In the genomic region with DNA sequence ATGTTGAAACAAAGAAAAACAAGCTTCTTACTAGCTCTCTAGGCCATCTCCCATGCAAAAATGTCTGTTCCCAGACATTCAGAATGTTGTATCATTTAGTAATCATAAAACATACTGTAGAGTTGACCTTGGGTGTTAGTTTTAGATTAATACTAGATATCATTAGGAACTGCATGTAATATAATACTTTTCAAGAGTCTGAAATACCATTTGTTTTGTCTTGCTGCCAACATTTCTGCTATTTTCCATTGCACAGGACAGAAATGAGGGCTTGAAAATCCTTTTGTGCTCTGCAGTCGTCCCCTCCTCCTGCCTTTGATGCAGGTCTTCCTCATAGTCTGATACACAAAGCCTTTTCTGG, we compare ENCODE assay signal across 11 cellular contexts.
DNase-seq lines count a peak whose midpoint lies in the region; ATAC-seq and TF ChIP-seq lines count a peak whose summit lies in the region.
"Had no signal": no experiment of that assay in that cellular context is flagged by ENCODE, and none has a peak within 500 bp of the region (broad histone marks: within the 10 kb centered on the region; RNA-seq: fewer than 3 reads in every experiment).

No MANE protein-coding gene starts in this region.

- H3K27me3 ChIP-seq in rectal smooth muscle tissue (ENCODE audit: control insufficient read depth, insufficient read depth, low read length) = no peaks in the 10 kb centered on the region

- H3K36me3 Mint-ChIP-seq in stimulated activated naive B cell treated with anti-CD40 and anti-IgM and Interleukin-4, amounts not matched to agents 10 μg/mL and 1 μg/mL and 100 μg/mL, for 72 hours = no peaks in the 10 kb centered on the region
- no peaks in the 10 kb centered on the region for H3K36me3 Mint-ChIP-seq in progenitor cell of endocrine pancreas (ENCODE audit: insufficient read depth)

- H3K4me3 Mint-ChIP-seq in stimulated activated naive B cell treated with anti-CD40 and anti-IgM and Interleukin-4, amounts not matched to agents 10 μg/mL and 1 μg/mL and 100 μg/mL, for 72 hours = no peak overlapping the region
- H3K4me3 Mint-ChIP-seq in progenitor cell of endocrine pancreas (ENCODE audit: low read depth) = no peak overlapping the region

- H3K4me1 ChIP-seq in rectal smooth muscle tissue (ENCODE audit: control insufficient read depth, insufficient read depth, low read length) = peaks cover 17% of the 10 kb centered on the region

- no peak overlapping the region for H3K9ac ChIP-seq in rectal smooth muscle tissue (ENCODE audit: low read length)

- H3K27me3 Mint-ChIP-seq in stimulated activated naive B cell treated with anti-CD40 and anti-IgM and Interleukin-4, amounts not matched to agents 10 μg/mL and 1 μg/mL and 100 μg/mL, for 72 hours = peaks cover 0 to 4% of the 10 kb centered on the region in 2 donors
- H3K27me3 Mint-ChIP-seq in progenitor cell of endocrine pancreas = no peaks in the 10 kb centered on the region

- no peak for TF ChIP-seq CTCF in progenitor cell of endocrine pancreas (IDR thresholded peaks at IDR 0.05; ENCODE audit: unreplicated experiment)

- DNase-seq in EL (peak; percentile 55), RPMI7951 (ENCODE audit: low read depth) (peak; percentile 33), glomerular visceral epithelial cell (ENCODE audit: extremely low spot score) (peak; percentile 17), progenitor cell of endocrine pancreas (ENCODE audit: low spot score, unreplicated experiment) (no peak), ureter (ENCODE audit: low spot score) (no peak)
- DNase-seq in stimulated activated naive B cell treated with anti-CD40 and anti-IgM and Interleukin-4, amounts not matched to agents 10 μg/mL and 1 μg/mL and 100 μg/mL, for 72 hours = no peak
- DNase-seq in stimulated activated CD4-positive, alpha-beta T cell treated with anti-CD3 and anti-CD28 coated beads, Interleukin-1b, Interleukin-23, amount 100 ng/mL, for 48 hours = no peak
- DNase-seq: GDM1; MV-4-11; stimulated activated CD4-positive, alpha-beta T cell treated with anti-CD3 and anti-CD28 coated beads, Interleukin-12 subunit alpha, Interleukin-12 subunit beta, amount 100 ng/mL, for 4 hours had no signal

- H3K27ac Mint-ChIP-seq in stimulated activated naive B cell treated with anti-CD40 and anti-IgM and Interleukin-4, amounts not matched to agents 10 μg/mL and 1 μg/mL and 100 μg/mL, for 72 hours = no peak overlapping the region
- H3K27ac Mint-ChIP-seq in progenitor cell of endocrine pancreas = no peak overlapping the region

- peak overlapping the region; percentile 66 for H3K27ac ChIP-seq in rectal smooth muscle tissue (ENCODE audit: low read depth, low read length)

- no peaks in the 10 kb centered on the region for H3K36me3 ChIP-seq in rectal smooth muscle tissue (ENCODE audit: control insufficient read depth, insufficient read depth, low read length)

- ATAC-seq in stimulated activated naive B cell treated with anti-CD40 and anti-IgM and Interleukin-4, amounts not matched to agents 10 μg/mL and 1 μg/mL and 100 μg/mL, for 72 hours (replicated peaks) = no peak

- H3K4me1 Mint-ChIP-seq in stimulated activated naive B cell treated with anti-CD40 and anti-IgM and Interleukin-4, amounts not matched to agents 10 μg/mL and 1 μg/mL and 100 μg/mL, for 72 hours = no peaks in the 10 kb centered on the region
- H3K4me1 Mint-ChIP-seq in progenitor cell of endocrine pancreas (ENCODE audit: low read depth) = peaks cover 11% of the 10 kb centered on the region

- H3K9me3 Mint-ChIP-seq in stimulated activated naive B cell treated with anti-CD40 and anti-IgM and Interleukin-4, amounts not matched to agents 10 μg/mL and 1 μg/mL and 100 μg/mL, for 72 hours = no peaks in the 10 kb centered on the region
- no peaks in the 10 kb centered on the region for H3K9me3 Mint-ChIP-seq in progenitor cell of endocrine pancreas (ENCODE audit: low read depth)

- H3K4me3 ChIP-seq in rectal smooth muscle tissue (ENCODE audit: low read length) = no peak overlapping the region

Comparison
In these comparisons a context has a peak if more than half of its experiments do, and no peak if none do; other contexts are left out.
1. DNase-seq: peak in EL (single experiment), RPMI7951 (single experiment) and glomerular visceral epithelial cell (single experiment); none in stimulated activated naive B cell treated with anti-CD40 and anti-IgM and Interleukin-4, amounts not matched to agents 10 μg/mL and 1 μg/mL and 100 μg/mL, for 72 hours (single experiment), progenitor cell of endocrine pancreas (single experiment), stimulated activated CD4-positive, alpha-beta T cell treated with anti-CD3 and anti-CD28 coated beads, Interleukin-1b, Interleukin-23, amount 100 ng/mL, for 48 hours (single experiment) and ureter (single experiment).